ENCODE assay signal across 1 cellular context in the genomic region with DNA sequence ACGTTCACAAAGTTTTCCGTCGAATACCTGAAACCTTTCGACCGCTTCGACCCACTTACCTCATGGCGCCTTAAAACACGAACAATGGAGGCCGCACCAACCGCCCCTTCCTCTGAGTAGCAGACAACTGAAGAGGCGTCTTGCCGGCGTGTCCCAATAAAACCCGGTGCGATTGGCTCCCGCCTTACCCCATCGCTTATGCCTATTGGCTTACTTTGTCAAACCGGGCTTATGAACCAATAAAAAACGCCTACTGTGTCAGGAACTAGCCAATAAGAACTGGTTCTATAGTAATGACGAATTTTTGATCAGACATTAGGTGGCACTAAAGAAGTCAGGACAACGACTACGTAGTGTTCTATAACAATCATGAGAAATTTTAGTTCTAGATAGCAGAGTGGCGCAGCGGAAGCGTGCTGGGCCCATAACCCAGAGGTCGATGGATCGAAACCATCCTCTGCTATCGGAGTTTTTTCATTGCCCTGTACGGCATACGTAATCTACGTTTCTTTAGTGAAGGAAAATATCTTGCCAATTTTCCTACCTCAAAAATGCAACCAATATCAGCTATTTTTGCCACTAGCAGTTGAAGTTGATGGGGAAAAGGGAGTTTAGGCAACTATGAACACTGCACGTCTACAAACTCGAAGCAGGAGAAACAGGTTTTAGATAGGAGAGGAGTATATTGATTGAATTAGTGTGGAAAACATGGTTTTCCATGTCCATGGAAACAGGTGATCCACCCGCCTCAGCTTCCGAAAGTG.
TF ChIP-seq lines count a peak whose summit lies in the region.

Gene ILF2 (minus strand): TSS at position 135 of the 764 bp plus-strand sequence. CDS start 71 bp downstream, at position 64.

TF ChIP-seq in K562, 482 proteins besides CTCF, POLR2A, EP300 and RAD21 (continued from another document and continues in another):
- TF ChIP-seq, protein P1, sequence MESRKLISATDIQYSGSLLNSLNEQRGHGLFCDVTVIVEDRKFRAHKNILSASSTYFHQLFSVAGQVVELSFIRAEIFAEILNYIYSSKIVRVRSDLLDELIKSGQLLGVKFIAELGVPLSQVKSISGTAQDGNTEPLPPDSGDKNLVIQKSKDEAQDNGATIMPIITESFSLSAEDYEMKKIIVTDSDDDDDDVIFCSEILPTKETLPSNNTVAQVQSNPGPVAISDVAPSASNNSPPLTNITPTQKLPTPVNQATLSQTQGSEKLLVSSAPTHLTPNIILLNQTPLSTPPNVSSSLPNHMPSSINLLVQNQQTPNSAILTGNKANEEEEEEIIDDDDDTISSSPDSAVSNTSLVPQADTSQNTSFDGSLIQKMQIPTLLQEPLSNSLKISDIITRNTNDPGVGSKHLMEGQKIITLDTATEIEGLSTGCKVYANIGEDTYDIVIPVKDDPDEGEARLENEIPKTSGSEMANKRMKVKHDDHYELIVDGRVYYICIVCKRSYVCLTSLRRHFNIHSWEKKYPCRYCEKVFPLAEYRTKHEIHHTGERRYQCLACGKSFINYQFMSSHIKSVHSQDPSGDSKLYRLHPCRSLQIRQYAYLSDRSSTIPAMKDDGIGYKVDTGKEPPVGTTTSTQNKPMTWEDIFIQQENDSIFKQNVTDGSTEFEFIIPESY (CRISPR knock-in tag; IDR thresholded peaks at IDR 0.05), result peak; percentile 61; the same call in 1 of the 2 replicates
- TF ChIP-seq ZNF445 (CRISPR knock-in tag; IDR thresholded peaks at IDR 0.05; ENCODE audit: low read depth) (no peak), MNT (conservative IDR thresholded peaks at IDR 0.05) (peak; percentile 64 to 86), ZBTB26 (CRISPR knock-in tag; IDR thresholded peaks at IDR 0.05) (no peak), ZFP30 (CRISPR knock-in tag; IDR thresholded peaks at IDR 0.05; ENCODE audit: borderline replicate concordance) (no peak), GATAD2B (IDR thresholded peaks at IDR 0.05; ENCODE audit: borderline replicate concordance) (peak; percentile 77; the same call in 1 of the 2 replicates), STAT5A (IDR thresholded peaks at IDR 0.05; ENCODE audit: borderline replicate concordance, low read length) (no peak; the same call in 1 of the 2 replicates), NFIC (IDR thresholded peaks at IDR 0.05) (peak; percentile 86), EGR1 (conservative IDR thresholded peaks at IDR 0.05) (no peak), RERE (CRISPR knock-in tag; IDR thresholded peaks at IDR 0.05; ENCODE audit: borderline replicate concordance) (no peak), CGGBP1 (CRISPR knock-in tag; IDR thresholded peaks at IDR 0.05) (0 out of 2 replicates have a peak, but pooled peaks have one; percentile 48), MCM5 (IDR thresholded peaks at IDR 0.05; ENCODE audit: low read depth) (no peak), CREBBP (IDR thresholded peaks at IDR 0.05; ENCODE audit: low read depth, low read length) (no peak), SMC3 (conservative IDR thresholded peaks at IDR 0.05; ENCODE audit: insufficient read depth, low read depth, low read length) (no peak), CSDE1 (IDR thresholded peaks at IDR 0.05) (peak in 1 of 2 experiments; percentile 88; a peak in 2 of 4 replicates), POLR2B (IDR thresholded peaks at IDR 0.05; ENCODE audit: low read depth, partially characterized antibody) (peak; percentile 93), CCAR2 (IDR thresholded peaks at IDR 0.05; ENCODE audit: low read depth, low read length) (no peak), IRF9 (tag; IDR thresholded peaks at IDR 0.05) (no peak), ETV6 (IDR thresholded peaks at IDR 0.05; ENCODE audit: borderline replicate concordance in 1 of 2, low read depth in 2 of 2, low read length in 1 of 2) (no peak), ETV6 (CRISPR knock-in tag; IDR thresholded peaks at IDR 0.05; ENCODE audit: borderline replicate concordance) (no peak), ZNF239 (CRISPR knock-in tag; IDR thresholded peaks at IDR 0.05) (no peak; the same call in 1 of the 2 replicates), SMARCA4 (IDR thresholded peaks at IDR 0.05) (peak; percentile 12; the same call in 1 of the 2 replicates), GTF2E2 (tag; IDR thresholded peaks at IDR 0.05) (peak; percentile 90; the same call in 1 of the 2 replicates), IRF1 (CRISPR knock-in tag; IDR thresholded peaks at IDR 0.05; ENCODE audit: borderline replicate concordance) (no peak)
- TF ChIP-seq, protein P2, sequence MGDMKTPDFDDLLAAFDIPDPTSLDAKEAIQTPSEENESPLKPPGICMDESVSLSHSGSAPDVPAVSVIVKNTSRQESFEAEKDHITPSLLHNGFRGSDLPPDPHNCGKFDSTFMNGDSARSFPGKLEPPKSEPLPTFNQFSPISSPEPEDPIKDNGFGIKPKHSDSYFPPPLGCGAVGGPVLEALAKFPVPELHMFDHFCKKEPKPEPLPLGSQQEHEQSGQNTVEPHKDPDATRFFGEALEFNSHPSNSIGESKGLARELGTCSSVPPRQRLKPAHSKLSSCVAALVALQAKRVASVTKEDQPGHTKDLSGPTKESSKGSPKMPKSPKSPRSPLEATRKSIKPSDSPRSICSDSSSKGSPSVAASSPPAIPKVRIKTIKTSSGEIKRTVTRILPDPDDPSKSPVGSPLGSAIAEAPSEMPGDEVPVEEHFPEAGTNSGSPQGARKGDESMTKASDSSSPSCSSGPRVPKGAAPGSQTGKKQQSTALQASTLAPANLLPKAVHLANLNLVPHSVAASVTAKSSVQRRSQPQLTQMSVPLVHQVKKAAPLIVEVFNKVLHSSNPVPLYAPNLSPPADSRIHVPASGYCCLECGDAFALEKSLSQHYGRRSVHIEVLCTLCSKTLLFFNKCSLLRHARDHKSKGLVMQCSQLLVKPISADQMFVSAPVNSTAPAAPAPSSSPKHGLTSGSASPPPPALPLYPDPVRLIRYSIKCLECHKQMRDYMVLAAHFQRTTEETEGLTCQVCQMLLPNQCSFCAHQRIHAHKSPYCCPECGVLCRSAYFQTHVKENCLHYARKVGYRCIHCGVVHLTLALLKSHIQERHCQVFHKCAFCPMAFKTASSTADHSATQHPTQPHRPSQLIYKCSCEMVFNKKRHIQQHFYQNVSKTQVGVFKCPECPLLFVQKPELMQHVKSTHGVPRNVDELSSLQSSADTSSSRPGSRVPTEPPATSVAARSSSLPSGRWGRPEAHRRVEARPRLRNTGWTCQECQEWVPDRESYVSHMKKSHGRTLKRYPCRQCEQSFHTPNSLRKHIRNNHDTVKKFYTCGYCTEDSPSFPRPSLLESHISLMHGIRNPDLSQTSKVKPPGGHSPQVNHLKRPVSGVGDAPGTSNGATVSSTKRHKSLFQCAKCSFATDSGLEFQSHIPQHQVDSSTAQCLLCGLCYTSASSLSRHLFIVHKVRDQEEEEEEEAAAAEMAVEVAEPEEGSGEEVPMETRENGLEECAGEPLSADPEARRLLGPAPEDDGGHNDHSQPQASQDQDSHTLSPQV (IDR thresholded peaks at IDR 0.05), result peak; percentile 94
- TF ChIP-seq, protein P3, sequence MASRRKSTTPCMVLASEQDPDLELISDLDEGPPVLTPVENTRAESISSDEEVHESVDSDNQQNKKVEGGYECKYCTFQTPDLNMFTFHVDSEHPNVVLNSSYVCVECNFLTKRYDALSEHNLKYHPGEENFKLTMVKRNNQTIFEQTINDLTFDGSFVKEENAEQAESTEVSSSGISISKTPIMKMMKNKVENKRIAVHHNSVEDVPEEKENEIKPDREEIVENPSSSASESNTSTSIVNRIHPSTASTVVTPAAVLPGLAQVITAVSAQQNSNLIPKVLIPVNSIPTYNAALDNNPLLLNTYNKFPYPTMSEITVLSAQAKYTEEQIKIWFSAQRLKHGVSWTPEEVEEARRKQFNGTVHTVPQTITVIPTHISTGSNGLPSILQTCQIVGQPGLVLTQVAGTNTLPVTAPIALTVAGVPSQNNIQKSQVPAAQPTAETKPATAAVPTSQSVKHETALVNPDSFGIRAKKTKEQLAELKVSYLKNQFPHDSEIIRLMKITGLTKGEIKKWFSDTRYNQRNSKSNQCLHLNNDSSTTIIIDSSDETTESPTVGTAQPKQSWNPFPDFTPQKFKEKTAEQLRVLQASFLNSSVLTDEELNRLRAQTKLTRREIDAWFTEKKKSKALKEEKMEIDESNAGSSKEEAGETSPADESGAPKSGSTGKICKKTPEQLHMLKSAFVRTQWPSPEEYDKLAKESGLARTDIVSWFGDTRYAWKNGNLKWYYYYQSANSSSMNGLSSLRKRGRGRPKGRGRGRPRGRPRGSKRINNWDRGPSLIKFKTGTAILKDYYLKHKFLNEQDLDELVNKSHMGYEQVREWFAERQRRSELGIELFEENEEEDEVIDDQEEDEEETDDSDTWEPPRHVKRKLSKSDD (conservative IDR thresholded peaks at IDR 0.05; ENCODE audit: low read length), result peak; percentile 60; the same call in 1 of the 2 replicates
- TF ChIP-seq, protein P4, sequence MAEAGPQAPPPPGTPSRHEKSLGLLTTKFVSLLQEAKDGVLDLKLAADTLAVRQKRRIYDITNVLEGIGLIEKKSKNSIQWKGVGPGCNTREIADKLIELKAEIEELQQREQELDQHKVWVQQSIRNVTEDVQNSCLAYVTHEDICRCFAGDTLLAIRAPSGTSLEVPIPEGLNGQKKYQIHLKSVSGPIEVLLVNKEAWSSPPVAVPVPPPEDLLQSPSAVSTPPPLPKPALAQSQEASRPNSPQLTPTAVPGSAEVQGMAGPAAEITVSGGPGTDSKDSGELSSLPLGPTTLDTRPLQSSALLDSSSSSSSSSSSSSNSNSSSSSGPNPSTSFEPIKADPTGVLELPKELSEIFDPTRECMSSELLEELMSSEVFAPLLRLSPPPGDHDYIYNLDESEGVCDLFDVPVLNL (CRISPR knock-in tag; IDR thresholded peaks at IDR 0.05; ENCODE audit: low read depth), result no peak
